Comparison of ENCODE assay signal across 30 cellular contexts in genomic region chr6:44527961-44528644, GRCh38.
DNase-seq lines count a peak whose midpoint lies in the region; ATAC-seq and TF ChIP-seq lines count a peak whose summit lies in the region.
"Had no signal": no experiment of that assay in that cellular context is flagged by ENCODE, and none has a peak within 500 bp of the region (broad histone marks: within the 10 kb centered on the region; RNA-seq: fewer than 3 reads in every experiment).

No MANE protein-coding gene starts in this region.

- H3K23me2 ChIP-seq in H9 (ENCODE audit: insufficient read length, low read depth, low read length, poor library complexity, severe bottlenecking): no peaks in the 10 kb centered on the region

- H3K27ac ChIP-seq in H9 (ENCODE audit: insufficient read length, low read depth, low read length) (no peak overlapping the region), coronary artery (no peak overlapping the region), vagina (no peak overlapping the region), WERI-Rb-1 (no peak overlapping the region)
- H3K27ac ChIP-seq: A549, C4-2B, GM23248, HL-60, SJCRH30 had no signal

- H4K8ac ChIP-seq in H9 (replicated peaks; ENCODE audit: insufficient read length, low read depth, low read length): no peak overlapping the region

- peaks cover 4 to 7% of the 10 kb centered on the region in 2 experiments; a peak in 3 of 5 replicates for H3K9me3 Mint-ChIP-seq in H9
- no peaks in the 10 kb centered on the region for H3K9me3 Mint-ChIP-seq in neural crest cell
- H3K9me3 Mint-ChIP-seq: IgD-negative memory B cell had no signal

- H3K27me3 Mint-ChIP-seq in H9 (ENCODE audit: low read depth) (peaks cover 4% of the 10 kb centered on the region), neural crest cell (ENCODE audit: low read depth) (no peaks in the 10 kb centered on the region)

- no peak overlapping the region; the same call in 1 of the 2 replicates for H3K14ac ChIP-seq in H9 (ENCODE audit: insufficient read depth, low read length)

- no peak overlapping the region for H2BK5ac ChIP-seq in H9 (ENCODE audit: insufficient read length, low read length)

- H3K18ac ChIP-seq in H9 (ENCODE audit: insufficient read length, low read depth, low read length): no peak overlapping the region

- WGBS in H9 (ENCODE audit: extremely low coverage, insufficient read length, low lambda C conversion rate): no CpG with 5 or more reads among the region's 10 CpGs

- no peaks in the 10 kb centered on the region for H3K27me3 ChIP-seq in H9 (ENCODE audit: insufficient read depth, low read length)
- no peaks in the 10 kb centered on the region for H3K27me3 ChIP-seq in vagina
- no peaks in the 10 kb centered on the region for H3K27me3 ChIP-seq in WERI-Rb-1 (ENCODE audit: insufficient read depth, low read depth, severe bottlenecking)
- H3K27me3 ChIP-seq: SJCRH30 had no signal

- no peaks in the 10 kb centered on the region for H4K20me1 ChIP-seq in H9 (ENCODE audit: control insufficient read depth, insufficient read depth, insufficient read length)

- no peak overlapping the region for H2AFZ ChIP-seq in H9 (ENCODE audit: low read length)
- H2AFZ ChIP-seq: GM23248 had no signal

- no peaks in the 10 kb centered on the region for H3K79me1 ChIP-seq in H9 (ENCODE audit: insufficient read depth, low read depth, low read length, poor library complexity, severe bottlenecking)

- no peak overlapping the region for H3K4ac ChIP-seq in H9 (ENCODE audit: low read depth, low read length)

- no peak overlapping the region for H4K91ac ChIP-seq in H9 (ENCODE audit: insufficient read length, low read depth, low read length)

- intact Hi-C loops in vagina (cut with DNase I): no loop called here

- H3K23ac ChIP-seq in H9 (ENCODE audit: insufficient read length, low read depth, low read length): no peak overlapping the region

- H3K36me3 ChIP-seq in vagina: no peaks in the 10 kb centered on the region
- H3K36me3 ChIP-seq in WERI-Rb-1: no peaks in the 10 kb centered on the region
- H3K36me3 ChIP-seq: SJCRH30 had no signal

- H3K4me3 ChIP-seq in coronary artery (no peak overlapping the region), vagina (no peak overlapping the region), WERI-Rb-1 (ENCODE audit: low read depth, low read length) (no peak overlapping the region)
- H3K4me3 ChIP-seq: A549, GM23248, SJCRH30 had no signal

- no peak overlapping the region for H2BK20ac ChIP-seq in H9 (ENCODE audit: low read depth, low read length, poor library complexity, severe bottlenecking)

- 0 out of 2 replicates have a peak, but pooled peaks cover 1% of the 10 kb centered on the region for H3K4me1 ChIP-seq in H9 (ENCODE audit: insufficient read depth, low read length)
- no peaks in the 10 kb centered on the region for H3K4me1 ChIP-seq in vagina
- H3K4me1 ChIP-seq: A549 had no signal

- H3K9me3 ChIP-seq in H9 (ENCODE audit: control insufficient read depth, low read depth, low read length) (no peaks in the 10 kb centered on the region), vagina (no peaks in the 10 kb centered on the region), WERI-Rb-1 (ENCODE audit: severe bottlenecking) (peaks cover 8% of the 10 kb centered on the region)
- H3K9me3 ChIP-seq: A549, SJCRH30 had no signal

- no peak overlapping the region for H2BK15ac ChIP-seq in H9 (ENCODE audit: low read depth, low read length)

- H3K27ac Mint-ChIP-seq in H9 (peak overlapping the region in 1 of 3 experiments; percentile 1; a peak in 2 of 7 replicates), neural crest cell (ENCODE audit: unreplicated experiment) (peak overlapping the region; percentile 65)
- H3K27ac Mint-ChIP-seq: CD8-positive, alpha-beta memory T cell; IgD-negative memory B cell had no signal

- DNase-seq in H9: peak; percentile 20
- peak; percentile 59 for DNase-seq in coronary artery (ENCODE audit: low spot score)
- DNase-seq in neural crest cell (ENCODE audit: low read depth, low spot score): no peak
- DNase-seq in vagina (ENCODE audit: extremely low spot score in 2 of 2): peak; percentile 54 to 94
- DNase-seq in WERI-Rb-1: no peak
- DNase-seq in effector CD4-positive, alpha-beta T cell: no peak
- DNase-seq: AML-193; CD8-positive, alpha-beta memory T cell; DMS 273 treated with DMSO at 0.1 percent for 48 hours; DMS79; EL; GF-D8; GM23248; Karpas-422; NCI-H1105; NCI-H1436 treated with DMSO at 0.1 percent for 48 hours; NCI-H187 treated with DMSO at 0.1 percent for 48 hours; NCI-H2171 treated with DMSO at 0.1 percent for 48 hours; NCI-H345; NCI-H510A treated with DMSO at 0.1 percent for 48 hours; PC-3; SJCRH30 had no signal

- no peak overlapping the region for H2BK120ac ChIP-seq in H9 (ENCODE audit: low read depth, low read length, poor library complexity, severe bottlenecking)

- no peak overlapping the region for H3K4me3 Mint-ChIP-seq in H9
- no peak overlapping the region for H3K4me3 Mint-ChIP-seq in neural crest cell
- H3K4me3 Mint-ChIP-seq: CD8-positive, alpha-beta memory T cell; IgD-negative memory B cell had no signal

- H2AK5ac ChIP-seq in H9 (ENCODE audit: insufficient read length, low read length): no peak overlapping the region

- no peak overlapping the region for H4K5ac ChIP-seq in H9 (ENCODE audit: insufficient read length, low read depth, low read length)

- ATAC-seq in GM21737 (IDR thresholded peaks at IDR 0.05; ENCODE audit: unreplicated experiment): no peak
- ATAC-seq: A549, HCT116, PC-3, Right ventricle myocardium inferior, SK-N-SH treated with all-trans-retinoic acid at 6 μM for 48 hours had no signal

- no peaks in the 10 kb centered on the region; a peak in 1 of 7 replicates for H3K36me3 Mint-ChIP-seq in H9 (ENCODE audit: insufficient read depth in 1 of 3, low read depth in 3 of 3)
- peaks cover 4% of the 10 kb centered on the region for H3K36me3 Mint-ChIP-seq in neural crest cell (ENCODE audit: low read depth)

- H2BK12ac ChIP-seq in H9 (ENCODE audit: insufficient read length, low read depth, low read length): no peak overlapping the region

- H3K4me1 Mint-ChIP-seq in H9: peaks cover 21 to 23% of the 10 kb centered on the region in 2 experiments
- H3K4me1 Mint-ChIP-seq in neural crest cell: peaks cover 17% of the 10 kb centered on the region
- H3K4me1 Mint-ChIP-seq: IgD-negative memory B cell had no signal

- no peak overlapping the region for H3K56ac ChIP-seq in H9 (ENCODE audit: insufficient read length, low read depth, low read length)

- no peak for TF ChIP-seq CTCF in H9 (conservative IDR thresholded peaks at IDR 0.05)
- no peak for TF ChIP-seq CTCF in coronary artery (IDR thresholded peaks at IDR 0.05)
- no peak for TF ChIP-seq CTCF in neural crest cell (conservative IDR thresholded peaks at IDR 0.05)
- no peak for TF ChIP-seq CTCF in vagina (IDR thresholded peaks at IDR 0.05)
- no peak for TF ChIP-seq CTCF in WERI-Rb-1 (IDR thresholded peaks at IDR 0.05; ENCODE audit: low read depth, low read length)

- TF ChIP-seq POLR2A in vagina (IDR thresholded peaks at IDR 0.05): no peak

- H3T11ph ChIP-seq in H9 (ENCODE audit: low read length): no peak overlapping the region

- H3K4me2 ChIP-seq in H9 (ENCODE audit: insufficient read depth, insufficient read length, low read length): no peak overlapping the region
- H3K4me2 ChIP-seq: A549 had no signal

- H3K79me2 ChIP-seq in H9 (ENCODE audit: insufficient read depth, low read length): no peaks in the 10 kb centered on the region

- H3K9ac ChIP-seq in H9 (ENCODE audit: extremely low read depth, insufficient read length, low read length): no peak overlapping the region
- H3K9ac ChIP-seq: GM23248 had no signal

Comparison
In these comparisons a context has a peak if more than half of its experiments do, and no peak if none do; other contexts are left out.
1. DNase-seq: peak in H9 (single experiment), coronary artery (single experiment) and vagina (2 of 2); none in neural crest cell (single experiment), WERI-Rb-1 (single experiment) and effector CD4-positive, alpha-beta T cell (single experiment).